ENCODE assay signal across 8 cellular contexts in the genomic region with DNA sequence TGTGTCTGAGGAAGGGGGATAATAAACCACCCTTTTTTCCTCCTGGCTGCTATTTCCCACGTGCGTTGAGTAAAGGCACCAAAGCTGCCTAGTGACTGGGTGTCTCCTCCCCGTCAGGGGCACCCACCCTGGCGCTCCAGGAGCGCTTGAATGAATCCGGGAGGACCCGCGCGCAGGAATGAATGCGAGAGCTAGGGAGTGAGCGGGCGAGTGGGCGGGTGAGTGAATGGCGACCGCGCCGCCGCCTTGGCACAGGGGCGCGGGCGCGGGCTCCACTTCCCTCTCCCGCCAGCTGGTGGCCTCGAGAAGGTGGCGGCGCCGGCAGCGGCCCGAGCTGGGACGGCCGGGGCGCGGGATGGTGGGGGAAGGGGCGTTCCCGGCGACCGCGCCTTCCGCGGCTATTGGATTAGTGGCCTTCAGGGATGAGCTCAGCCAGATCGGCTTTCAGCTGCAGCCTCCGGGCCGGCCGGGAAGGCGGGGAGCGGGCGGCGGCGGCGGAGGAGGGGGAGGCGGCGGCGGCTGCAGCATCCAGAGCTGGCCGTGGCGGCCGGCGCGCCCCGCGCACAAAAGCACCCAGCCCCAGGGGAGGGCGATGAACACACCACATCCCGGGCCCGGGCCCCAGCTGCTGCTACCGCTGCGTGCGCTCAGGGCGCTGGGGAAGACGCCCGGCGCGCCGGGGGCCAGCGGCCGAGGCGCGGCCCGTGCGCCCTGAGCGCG.
DNase-seq lines count a peak whose midpoint lies in the region; ATAC-seq lines count a peak whose summit lies in the region.

A gene (plus strand): TSS at position 435 of the 720 bp plus-strand sequence. CDS start 14,758 bp downstream, outside the sequence.

- peak; percentile 46 for DNase-seq in activated T-cell treated with anti-CD3 and anti-CD28 coated beads, Interleukin-2, amount 50 U/mL, for 24 hours
- DNase-seq in activated T-cell treated with anti-CD3 and anti-CD28 coated beads for 4 hours (no peak), NCI-H2196 (lab: John Stamatoyannopoulos, UW; ENCODE audit: unreplicated experiment) (peak; percentile 75), hepatic stellate cell (ENCODE audit: low spot score) (peak; percentile 44), skeletal muscle cell (ENCODE audit: low read depth) (peak; percentile 10), LoVo (ENCODE audit: low spot score) (no peak)

- H3K27ac Mint-ChIP-seq in activated T-cell treated with anti-CD3 and anti-CD28 coated beads, Interleukin-2, amount 50 U/mL, for 24 hours: no peak within 1 kb of the TSS
- no peak within 1 kb of the TSS for H3K27ac Mint-ChIP-seq in activated naive CD4-positive, alpha-beta T cell treated with anti-CD3 and anti-CD28 coated beads, Interleukin-2, amount 50 U/mL, for 24 hours

- H3K9me3 Mint-ChIP-seq in activated T-cell treated with anti-CD3 and anti-CD28 coated beads, Interleukin-2, amount 50 U/mL, for 24 hours: no peaks in the 10 kb centered on the region
- no peaks in the 10 kb centered on the region for H3K9me3 Mint-ChIP-seq in activated naive CD4-positive, alpha-beta T cell treated with anti-CD3 and anti-CD28 coated beads, Interleukin-2, amount 50 U/mL, for 24 hours

- no peaks in the 10 kb centered on the region for H3K36me3 Mint-ChIP-seq in activated T-cell treated with anti-CD3 and anti-CD28 coated beads, Interleukin-2, amount 50 U/mL, for 24 hours (ENCODE audit: low read depth)
- H3K36me3 Mint-ChIP-seq in activated naive CD4-positive, alpha-beta T cell treated with anti-CD3 and anti-CD28 coated beads, Interleukin-2, amount 50 U/mL, for 24 hours: no peaks in the 10 kb centered on the region

- H3K27me3 Mint-ChIP-seq in activated T-cell treated with anti-CD3 and anti-CD28 coated beads, Interleukin-2, amount 50 U/mL, for 24 hours: peaks cover 69% of the 10 kb centered on the region
- peaks cover 46% of the 10 kb centered on the region for H3K27me3 Mint-ChIP-seq in activated naive CD4-positive, alpha-beta T cell treated with anti-CD3 and anti-CD28 coated beads, Interleukin-2, amount 50 U/mL, for 24 hours

- peak within 1 kb of the TSS; percentile 48 for H3K4me3 ChIP-seq in skeletal muscle cell (ENCODE audit: low read depth, low read length)

- H3K4me3 Mint-ChIP-seq in activated T-cell treated with anti-CD3 and anti-CD28 coated beads, Interleukin-2, amount 50 U/mL, for 24 hours: peak within 1 kb of the TSS; percentile 69
- H3K4me3 Mint-ChIP-seq in activated naive CD4-positive, alpha-beta T cell treated with anti-CD3 and anti-CD28 coated beads, Interleukin-2, amount 50 U/mL, for 24 hours: peak within 1 kb of the TSS; percentile 72

- no peak for ATAC-seq in GM18873 (IDR thresholded peaks at IDR 0.05; ENCODE audit: low FRiP score, unreplicated experiment)

- peaks cover 15% of the 10 kb centered on the region for H3K4me1 Mint-ChIP-seq in activated T-cell treated with anti-CD3 and anti-CD28 coated beads, Interleukin-2, amount 50 U/mL, for 24 hours (ENCODE audit: low read depth)
- peaks cover 6% of the 10 kb centered on the region for H3K4me1 Mint-ChIP-seq in activated naive CD4-positive, alpha-beta T cell treated with anti-CD3 and anti-CD28 coated beads, Interleukin-2, amount 50 U/mL, for 24 hours

Comparison
In these comparisons a context has a peak if more than half of its experiments do, and no peak if none do; other contexts are left out.
1. DNase-seq: peak in activated T-cell treated with anti-CD3 and anti-CD28 coated beads, Interleukin-2, amount 50 U/mL, for 24 hours (single experiment), NCI-H2196 (single experiment), hepatic stellate cell (single experiment) and skeletal muscle cell (single experiment); none in activated T-cell treated with anti-CD3 and anti-CD28 coated beads for 4 hours (single experiment) and LoVo (single experiment).